ENCODE assay signal across 12 cellular contexts in genomic region chr14:58947816-58948440, GRCh38.
A peak's percentile ranks its signal among the peaks of the same experiment; 100 is the strongest.
DNase-seq lines count a peak whose midpoint lies in the region; ATAC-seq and TF ChIP-seq lines count a peak whose summit lies in the region.
"Had no signal": no experiment of that assay in that cellular context is flagged by ENCODE, and none has a peak within 500 bp of the region (broad histone marks: within the 10 kb centered on the region; RNA-seq: fewer than 3 reads in every experiment).

No MANE protein-coding gene starts in this region.

- no peak overlapping the region for H3K4me3 ChIP-seq in heart right ventricle
- H3K4me3 ChIP-seq: colonic mucosa had no signal

- H3K9me3 ChIP-seq in heart right ventricle, result peaks cover 0 to 10% (median 0%) of the 10 kb centered on the region in 11 donors
- H3K9me3 ChIP-seq: colonic mucosa had no signal

- H3K27me3 ChIP-seq in heart right ventricle, result peaks cover 0 to 4% (median 0%) of the 10 kb centered on the region in 7 donors
- peaks cover 65% of the 10 kb centered on the region for H3K27me3 ChIP-seq in foreskin keratinocyte
- H3K27me3 ChIP-seq: colonic mucosa had no signal

- ATAC-seq in Right ventricle myocardium inferior (no peak), heart right ventricle (no peak), foreskin keratinocyte (no peak), GM19463 (IDR thresholded peaks at IDR 0.05; ENCODE audit: unreplicated experiment) (no peak)
- ATAC-seq: T-helper 17 cell had no signal

- intact Hi-C loops in Right ventricle myocardium inferior (cut with DNase I), result no loop called here
- intact Hi-C loops in heart right ventricle (cut with DNase I), result no loop called here

- no peak for TF ChIP-seq CTCF in heart right ventricle (IDR thresholded peaks at IDR 0.05)
- TF ChIP-seq CTCF in foreskin keratinocyte (conservative IDR thresholded peaks at IDR 0.05), result peak; percentile 30

- H3K4me1 ChIP-seq in heart right ventricle (no peaks in the 10 kb centered on the region), foreskin keratinocyte (no peaks in the 10 kb centered on the region)
- H3K4me1 ChIP-seq: colonic mucosa had no signal

- no peaks in the 10 kb centered on the region for H3K36me3 ChIP-seq in heart right ventricle
- H3K36me3 ChIP-seq: colonic mucosa had no signal

- H3K27ac ChIP-seq in heart right ventricle (no peak overlapping the region), foreskin keratinocyte (no peak overlapping the region)
- H3K27ac ChIP-seq: colonic mucosa had no signal

- DNase-seq in Right ventricle myocardium inferior (ENCODE audit: missing footprints) (peak; percentile 53), heart right ventricle (no peak), RPMI7951 (ENCODE audit: low read depth) (peak; percentile 22), foreskin keratinocyte (no peak), GF-D8 (lab: John Stamatoyannopoulos, UW) (no peak)
- DNase-seq in stimulated activated CD8-positive, alpha-beta memory T cell treated with anti-CD3 and anti-CD28 coated beads, Interleukin-4, amount 100 ng/mL, for 48 hours, result no peak
- DNase-seq in activated effector memory CD4-positive, alpha-beta T cell treated with Interleukin-2 at 50 U/mL for 16 hours, result no peak
- DNase-seq: activated naive CD4-positive, alpha-beta T cell treated with anti-CD3 and anti-CD28 coated beads, Interleukin-2, amount 10 ng/mL, durations not matched to agents 7 days and 5 days; colonic mucosa; stimulated activated CD4-positive, alpha-beta T cell treated with anti-CD3 and anti-CD28 coated beads, Interleukin-12 subunit alpha, Interleukin-12 subunit beta, amount 100 ng/mL, for 4 hours; T-helper 17 cell had no signal

- WGBS in heart right ventricle, 2 donors, result 59 to 63% methylated on average over 4 of the region's 4 CpGs

Comparison
In these comparisons a context has a peak if more than half of its experiments do, and no peak if none do; other contexts are left out.
1. DNase-seq: peak in Right ventricle myocardium inferior (single experiment) and RPMI7951 (single experiment); none in heart right ventricle (0 of 2), foreskin keratinocyte (0 of 2), GF-D8 (single experiment), stimulated activated CD8-positive, alpha-beta memory T cell treated with anti-CD3 and anti-CD28 coated beads, Interleukin-4, amount 100 ng/mL, for 48 hours (single experiment) and activated effector memory CD4-positive, alpha-beta T cell treated with Interleukin-2 at 50 U/mL for 16 hours (single experiment).